ENCODE assay signal across 18 cellular contexts in genomic region chr13:99059498-99060070, GRCh38.
"Had no signal": no experiment of that assay in that cellular context is flagged by ENCODE, and none has a peak within 500 bp of the region (broad histone marks: within the 10 kb centered on the region; RNA-seq: fewer than 3 reads in every experiment).

No MANE protein-coding gene starts in this region.

- H3K36me3 ChIP-seq: cardiac muscle cell, colonic mucosa, stomach, thoracic aorta had no signal

- H3K27me3 ChIP-seq: cardiac muscle cell, colonic mucosa, stomach had no signal

- H3K4me1 ChIP-seq: colonic mucosa, psoas muscle had no signal

- DNase-seq: activated CD4-positive, alpha-beta T cell treated with anti-CD3 and anti-CD28 coated beads for 48 hours; aorta; colonic mucosa; effector CD4-positive, alpha-beta T cell; glutamatergic neuron; left cardiac atrium; occipital lobe; psoas muscle; stimulated activated CD4-positive, alpha-beta T cell treated with anti-CD3 and anti-CD28 coated beads, Interleukin-4, amount 100 ng/mL, for 4 hours; stomach; T1000; WERI-Rb-1 had no signal

- H3K4me3 ChIP-seq: cardiac muscle cell, colonic mucosa, lung, psoas muscle, stomach, thoracic aorta had no signal

- H3K9me3 ChIP-seq: colonic mucosa, psoas muscle, stomach, thoracic aorta had no signal

- ATAC-seq: activated naive CD4-positive, alpha-beta T cell treated with anti-CD3 and anti-CD28 coated beads, Interleukin-2, amount 50 U/mL, for 72 hours; left cardiac atrium; natural killer cell treated with Interleukin-12 subunit alpha and Interleukin-12 subunit beta and Interleukin-15 and Interleukin-18, amount 100 ng/mL, for 72 hours; psoas muscle had no signal

- H3K27ac ChIP-seq: cardiac muscle cell, colonic mucosa, epithelial cell of prostate, psoas muscle, stomach, thoracic aorta had no signal

- H3K36me3 Mint-ChIP-seq: natural killer cell treated with Interleukin-12 subunit alpha and Interleukin-12 subunit beta and Interleukin-15 and Interleukin-18, amount 100 ng/mL, for 72 hours had no signal

- H3K4me3 Mint-ChIP-seq: natural killer cell treated with Interleukin-12 subunit alpha and Interleukin-12 subunit beta and Interleukin-15 and Interleukin-18, amount 100 ng/mL, for 72 hours had no signal
